12 cellular contexts compared by ENCODE assay signal in genomic region chr2:58235988-58236387, GRCh38. TPM values are rescaled to one million over a fixed set of nuclear protein-coding genes. Genes with fewer than 3 reads are reported as not detected.
DNase-seq lines count a peak whose midpoint lies in the region; ATAC-seq, FAIRE-seq and TF ChIP-seq lines count a peak whose summit lies in the region.
"Had no signal": no experiment of that assay in that cellular context is flagged by ENCODE, and none has a peak within 500 bp of the region (broad histone marks: within the 10 kb centered on the region; RNA-seq: fewer than 3 reads in every experiment).

No MANE protein-coding gene starts in this region.

- BruUV-seq in mammary epithelial cell (replicated peaks; lab: Mats Ljungman, UMichigan), result no TSS peak

- peak overlapping the region; percentile 45 for H3K4me3 Mint-ChIP-seq in WTC11
- H3K4me3 Mint-ChIP-seq: CD4-positive, alpha-beta memory T cell had no signal

- ATAC-seq in WTC11 (no peak), GM21717 (IDR thresholded peaks at IDR 0.05; ENCODE audit: unreplicated experiment) (no peak)

- peak overlapping the region; percentile 93 for H3K27ac Mint-ChIP-seq in WTC11

- no peak overlapping the region for H3K4me2 ChIP-seq in mammary epithelial cell (ENCODE audit: insufficient read depth, low read depth, low read length)
- H3K4me2 ChIP-seq: KMS-11 had no signal

- TF ChIP-seq CTCF in HEK293 (tag by site-specific recombination; IDR thresholded peaks at IDR 0.05), result no peak
- no peak for TF ChIP-seq CTCF in WTC11 (IDR thresholded peaks at IDR 0.05)
- TF ChIP-seq CTCF in mammary epithelial cell (conservative IDR thresholded peaks at IDR 0.05 in 1 of 2, IDR thresholded peaks at IDR 0.05 in 1 of 2; ENCODE audit: extremely low read depth in 1 of 2, insufficient read depth in 1 of 2, low read depth in 1 of 2, low read length in 2 of 2), result no peak

- DNase-seq in GM18507 (ENCODE audit: extremely low spot score, insufficient read length, low read depth), result no peak
- no peak for DNase-seq in WTC11 (ENCODE audit: low spot score)
- DNase-seq in mammary epithelial cell, result no peak
- no peak for DNase-seq in DMS79 treated with DMSO at 0.1 percent for 48 hours (lab: John Stamatoyannopoulos, UW)
- DNase-seq: BE2C; CD4-positive, alpha-beta memory T cell; IMR-90 had no signal

- no peaks in the 10 kb centered on the region for H3K36me3 ChIP-seq in HEK293 (ENCODE audit: control insufficient read depth in 2 of 2, insufficient read depth in 1 of 2, low read length in 2 of 2)
- H3K36me3 ChIP-seq in iPS-20b (ENCODE audit: insufficient read depth, low read depth, low read length), result no peaks in the 10 kb centered on the region
- H3K36me3 ChIP-seq in mammary epithelial cell (ENCODE audit: insufficient read depth, low read length), result no peaks in the 10 kb centered on the region
- H3K36me3 ChIP-seq: BE2C had no signal

- no peaks in the 10 kb centered on the region for H4K20me1 ChIP-seq in mammary epithelial cell (ENCODE audit: insufficient read depth, low read length)

- WGBS in mammary epithelial cell (ENCODE audit: low coverage, missing lambda C conversion rate), result 100% methylated on average over 2 of the region's 2 CpGs

- peaks cover 90% of the 10 kb centered on the region for H3K79me2 ChIP-seq in mammary epithelial cell (ENCODE audit: insufficient read depth, low read length)

- intact Hi-C loops in mammary epithelial cell (cut with micrococcal nuclease), result no loop called here

- in situ Hi-C loops in mammary epithelial cell (cut with MboI; ENCODE audit: low sequenced_read_pairs in 2 of 2), result no loop called here

- H3K9ac ChIP-seq in iPS-20b (ENCODE audit: low read depth, low read length), result no peak overlapping the region
- H3K9ac ChIP-seq in mammary epithelial cell (ENCODE audit: insufficient read depth, low read length), result no peak overlapping the region
- H3K9ac ChIP-seq: KMS-11 had no signal

- peaks cover 76% of the 10 kb centered on the region for H3K4me1 Mint-ChIP-seq in WTC11

- dilution Hi-C loops in mammary epithelial cell (cut with HindIII; ENCODE audit: low sequenced_read_pairs), result no loop called here

- FAIRE-seq in GM18507 (lab: Jason Lieb, UNC), result peak; percentile 21

- POLR2A ChIA-PET in HEK293 (lab: Yijun Ruan, JAX) (no interaction called here), WTC11 (lab: Charles Lee) (no interaction called here)

- H3K27me3 ChIP-seq in iPS-20b (ENCODE audit: insufficient read depth, low read length) (no peaks in the 10 kb centered on the region), mammary epithelial cell (ENCODE audit: insufficient read depth, low read length) (no peaks in the 10 kb centered on the region)
- H3K27me3 ChIP-seq: BE2C had no signal

- no peaks in the 10 kb centered on the region for H3K9me3 Mint-ChIP-seq in WTC11
- H3K9me3 Mint-ChIP-seq: CD4-positive, alpha-beta memory T cell had no signal

- H3K4me3 ChIP-seq in HEK293 (ENCODE audit: low read depth, low read length) (no peak overlapping the region), iPS-20b (ENCODE audit: low read length) (0 out of 2 replicates have a peak overlapping the region, but pooled peaks have one; percentile 5), mammary epithelial cell (replicated peaks in 1 of 3; ENCODE audit: insufficient read depth in 1 of 3, low read depth in 2 of 3, low read length in 3 of 3) (no peak overlapping the region)

- CTCF ChIA-PET in HEK293 (lab: Yijun Ruan, JAX), result no interaction called here
- CTCF ChIA-PET in WTC11 (lab: Charles Lee), result no interaction called here
- CTCF ChIA-PET in mammary epithelial cell (lab: Charles Lee; ENCODE audit: low non-redundant PET), result no interaction called here

- H3K36me3 Mint-ChIP-seq in WTC11, result no peaks in the 10 kb centered on the region; the same call in 1 of the 2 replicates

- H2AFZ ChIP-seq in mammary epithelial cell (ENCODE audit: low read depth, low read length), result no peak overlapping the region

- H3K9me3 ChIP-seq in HEK293 (ENCODE audit: control insufficient read depth, insufficient read depth, low read depth, low read length) (no peaks in the 10 kb centered on the region), iPS-20b (ENCODE audit: insufficient read depth, low read depth, low read length) (no peaks in the 10 kb centered on the region), mammary epithelial cell (replicated peaks; ENCODE audit: insufficient read depth, low read length) (no peaks in the 10 kb centered on the region)
- H3K9me3 ChIP-seq: BE2C had no signal

- H3K27me3 Mint-ChIP-seq in WTC11 (ENCODE audit: low read depth), result no peaks in the 10 kb centered on the region
- H3K27me3 Mint-ChIP-seq: CD4-positive, alpha-beta memory T cell had no signal

- H3K4me1 ChIP-seq in HEK293 (ENCODE audit: control insufficient read depth, insufficient read depth, low read length) (no peaks in the 10 kb centered on the region), iPS-20b (ENCODE audit: insufficient read depth, low read length) (peaks cover 53% of the 10 kb centered on the region; the same call in 1 of the 2 replicates), mammary epithelial cell (ENCODE audit: insufficient read depth, low read length) (peaks cover 3% of the 10 kb centered on the region)
- H3K4me1 ChIP-seq: BE2C had no signal

- no peak overlapping the region for H3K27ac ChIP-seq in HEK293 (ENCODE audit: extremely low read depth, low read depth, low read length)
- peak overlapping the region; percentile 11 for H3K27ac ChIP-seq in iPS-20b (ENCODE audit: low read length)
- no peak overlapping the region for H3K27ac ChIP-seq in mammary epithelial cell (ENCODE audit: insufficient read depth, low read depth, low read length)
- H3K27ac ChIP-seq: C4-2B, KMS-11 had no signal

TF ChIP-seq in HEK293, 187 proteins besides CTCF, POLR2A, EP300 and RAD21 (continues in another document):
- 0 out of 2 replicates have a peak, but pooled peaks have one; percentile 54 for TF ChIP-seq ZNF362 (tag by site-specific recombination; IDR thresholded peaks at IDR 0.05)
- no peak for TF ChIP-seq ZNF76 (tag by site-specific recombination; IDR thresholded peaks at IDR 0.05; ENCODE audit: borderline replicate concordance, low read depth)
- TF ChIP-seq ZNF133 (tag by site-specific recombination; IDR thresholded peaks at IDR 0.05), result peak; percentile 97
- no peak for TF ChIP-seq ZNF175 (tag by site-specific recombination; IDR thresholded peaks at IDR 0.05)
- no peak for TF ChIP-seq ZNF449 (tag by site-specific recombination; IDR thresholded peaks at IDR 0.05)
- TF ChIP-seq SETDB1 (IDR thresholded peaks at IDR 0.05; ENCODE audit: insufficient read length, low read length), result peak; percentile 62
- TF ChIP-seq ZBTB8A (tag by site-specific recombination; IDR thresholded peaks at IDR 0.05), result no peak

TF ChIP-seq in WTC11, 78 proteins besides CTCF, POLR2A, EP300 and RAD21 (continues in another document):
- TF ChIP-seq ZNF317 (CRISPR knock-in tag; IDR thresholded peaks at IDR 0.05; ENCODE audit: borderline replicate concordance, low read depth) (no peak), CDX4 (CRISPR knock-in tag; IDR thresholded peaks at IDR 0.05; ENCODE audit: borderline replicate concordance) (no peak), ARID4B (CRISPR knock-in tag; IDR thresholded peaks at IDR 0.05; ENCODE audit: borderline replicate concordance) (no peak), TEAD4 (CRISPR knock-in tag; IDR thresholded peaks at IDR 0.05) (no peak)

RNA-seq across cellular contexts. Expression of gene FANCL, which starts 5.1 kb away (rescaled TPM):
- 38.8 to 44.4 TPM (median 41.5 TPM) in 3 replicates for total RNA-seq in WTC11 (2021)
- total RNA-seq in mammary epithelial cell, result 10 to 100 TPM; 10.2 to 18.6 TPM
- polyA plus RNA-seq in mammary epithelial cell, result 14.8 TPM
- 16.1 TPM for polyA minus RNA-seq in mammary epithelial cell
